In genomic region chr5:179061025-179061424, GRCh38 we compare ENCODE assay signal across 8 cellular contexts. TPM values are rescaled to one million over a fixed set of nuclear protein-coding genes. Genes with fewer than 3 reads are reported as not detected.
DNase-seq lines count a peak whose midpoint lies in the region; ATAC-seq, FAIRE-seq and TF ChIP-seq lines count a peak whose summit lies in the region.

No MANE protein-coding gene starts in this region.

- no peaks in the 10 kb centered on the region for H4K20me1 ChIP-seq in DOHH2 (ENCODE audit: control insufficient read depth, insufficient read depth, low read depth, low read length)
- no peaks in the 10 kb centered on the region for H4K20me1 ChIP-seq in Karpas-422 (ENCODE audit: insufficient read depth, low read depth, low read length)

- peak overlapping the region; percentile 92 for H3K4me3 Mint-ChIP-seq in activated T-cell treated with anti-CD3 and anti-CD28 coated beads, Interleukin-2, amount 50 U/mL, for 4 hours

- H3K9ac ChIP-seq in Karpas-422 (ENCODE audit: low read length): no peak overlapping the region

- ATAC-seq in activated T-cell treated with anti-CD3 and anti-CD28 coated beads, Interleukin-2, amount 50 U/mL, for 4 hours: no peak
- ATAC-seq in sciatic nerve (peak; percentile 11), HG03135 (IDR thresholded peaks at IDR 0.05; ENCODE audit: unreplicated experiment) (no peak)

- peaks cover under 1% of the 10 kb centered on the region for H3K27me3 Mint-ChIP-seq in activated T-cell treated with anti-CD3 and anti-CD28 coated beads, Interleukin-2, amount 50 U/mL, for 4 hours (ENCODE audit: low read depth)

- H3K27ac ChIP-seq in DOHH2 (ENCODE audit: low read depth, low read length) (no peak overlapping the region), Karpas-422 (ENCODE audit: low read length) (no peak overlapping the region)

- H3K4me2 ChIP-seq in DOHH2 (ENCODE audit: low read length) (peak overlapping the region; percentile 44), Karpas-422 (ENCODE audit: low read depth, low read length, poor library complexity, severe bottlenecking) (no peak overlapping the region)

- H3K9me2 ChIP-seq in DOHH2 (replicated peaks; ENCODE audit: control insufficient read depth, low read length): no peaks in the 10 kb centered on the region
- H3K9me2 ChIP-seq in Karpas-422 (replicated peaks; ENCODE audit: insufficient read depth, low read length): no peaks in the 10 kb centered on the region

- H3K4me1 ChIP-seq in DOHH2 (ENCODE audit: control insufficient read depth, low read length) (peaks cover 8% of the 10 kb centered on the region; the same call in 1 of the 2 replicates), Karpas-422 (ENCODE audit: low read length) (no peaks in the 10 kb centered on the region)

- peak overlapping the region; percentile 72 for H3K4me3 ChIP-seq in DOHH2 (ENCODE audit: low read length)
- H3K4me3 ChIP-seq in Karpas-422 (ENCODE audit: low read length): no peak overlapping the region

- intact Hi-C loops in sciatic nerve (cut with DNase I): no loop called here

- FAIRE-seq in H54 (lab: Jason Lieb, UNC): no peak

- peaks cover 36% of the 10 kb centered on the region for H3K36me3 Mint-ChIP-seq in activated T-cell treated with anti-CD3 and anti-CD28 coated beads, Interleukin-2, amount 50 U/mL, for 4 hours (ENCODE audit: insufficient read depth)

- no peak for DNase-seq in activated T-cell treated with anti-CD3 and anti-CD28 coated beads, Interleukin-2, amount 50 U/mL, for 4 hours
- DNase-seq in hepatic stellate cell (ENCODE audit: low spot score) (peak; percentile 5), sciatic nerve (ENCODE audit: low spot score) (no peak), H54 (ENCODE audit: insufficient read length, low spot score) (no peak), Karpas-422 (no peak), SW480 (ENCODE audit: low spot score) (no peak)

- no peaks in the 10 kb centered on the region for H3K27me3 ChIP-seq in DOHH2 (ENCODE audit: control insufficient read depth, low read length)
- H3K27me3 ChIP-seq in Karpas-422 (ENCODE audit: low read length): no peaks in the 10 kb centered on the region

- no peaks in the 10 kb centered on the region for H3K36me3 ChIP-seq in DOHH2 (ENCODE audit: control insufficient read depth, low read length)
- no peaks in the 10 kb centered on the region for H3K36me3 ChIP-seq in Karpas-422 (ENCODE audit: insufficient read depth, low read length)

- peaks cover 14% of the 10 kb centered on the region for H3K9me3 Mint-ChIP-seq in activated T-cell treated with anti-CD3 and anti-CD28 coated beads, Interleukin-2, amount 50 U/mL, for 4 hours

- no peak for TF ChIP-seq POLR2A in H54 (IDR thresholded peaks at IDR 0.05; ENCODE audit: low read depth, low read length)

- peaks cover 4% of the 10 kb centered on the region; the same call in 1 of the 2 replicates for H3K79me2 ChIP-seq in DOHH2 (ENCODE audit: control insufficient read depth, low read length)
- no peaks in the 10 kb centered on the region for H3K79me2 ChIP-seq in Karpas-422 (ENCODE audit: low read length)

- H3F3A ChIP-seq in DOHH2 (ENCODE audit: control insufficient read depth, insufficient read depth): no peaks in the 10 kb centered on the region

- peaks cover 24% of the 10 kb centered on the region for H3K4me1 Mint-ChIP-seq in activated T-cell treated with anti-CD3 and anti-CD28 coated beads, Interleukin-2, amount 50 U/mL, for 4 hours (ENCODE audit: low read depth)

- H2AFZ ChIP-seq in Karpas-422 (ENCODE audit: low read length): no peak overlapping the region

- H3K9me3 ChIP-seq in DOHH2 (ENCODE audit: control insufficient read depth, insufficient read depth, low read length) (peaks cover 17% of the 10 kb centered on the region; the same call in 1 of the 2 replicates), Karpas-422 (ENCODE audit: low read length) (no peaks in the 10 kb centered on the region; the same call in 1 of the 2 replicates)

- TF ChIP-seq CTCF in DOHH2 (IDR thresholded peaks at IDR 0.05; ENCODE audit: low read depth, low read length, poor library complexity, severe bottlenecking): no peak

RNA-seq across cellular contexts. Expression of gene ZNF354C, which starts 0.9 kb away (rescaled TPM):
- total RNA-seq in activated T-cell treated with anti-CD3 and anti-CD28 coated beads, Interleukin-2, amount 50 U/mL, for 4 hours: 1 to 10 TPM; 3.4 to 4.2 (median 3.9) TPM
- total RNA-seq in sciatic nerve: 13.8 TPM
- not detected in 2 replicates for total RNA-seq in Karpas-422 (2014; rRNA removed; shearing (Covaris generic); ENCODE audit: low replicate concordance)

RNA-seq across cellular contexts. Expression of gene ZNF879, which starts 37.4 kb away (rescaled TPM):
- 1 to 10 TPM; 2.0 to 2.8 (median 2.3) TPM for total RNA-seq in activated T-cell treated with anti-CD3 and anti-CD28 coated beads, Interleukin-2, amount 50 U/mL, for 4 hours
- total RNA-seq in sciatic nerve: 6.2 TPM
- total RNA-seq in Karpas-422 (2014; rRNA removed; shearing (Covaris generic); ENCODE audit: low replicate concordance): not detected in 2 replicates
